1 cellular context compared by ENCODE assay signal in the genomic region with DNA sequence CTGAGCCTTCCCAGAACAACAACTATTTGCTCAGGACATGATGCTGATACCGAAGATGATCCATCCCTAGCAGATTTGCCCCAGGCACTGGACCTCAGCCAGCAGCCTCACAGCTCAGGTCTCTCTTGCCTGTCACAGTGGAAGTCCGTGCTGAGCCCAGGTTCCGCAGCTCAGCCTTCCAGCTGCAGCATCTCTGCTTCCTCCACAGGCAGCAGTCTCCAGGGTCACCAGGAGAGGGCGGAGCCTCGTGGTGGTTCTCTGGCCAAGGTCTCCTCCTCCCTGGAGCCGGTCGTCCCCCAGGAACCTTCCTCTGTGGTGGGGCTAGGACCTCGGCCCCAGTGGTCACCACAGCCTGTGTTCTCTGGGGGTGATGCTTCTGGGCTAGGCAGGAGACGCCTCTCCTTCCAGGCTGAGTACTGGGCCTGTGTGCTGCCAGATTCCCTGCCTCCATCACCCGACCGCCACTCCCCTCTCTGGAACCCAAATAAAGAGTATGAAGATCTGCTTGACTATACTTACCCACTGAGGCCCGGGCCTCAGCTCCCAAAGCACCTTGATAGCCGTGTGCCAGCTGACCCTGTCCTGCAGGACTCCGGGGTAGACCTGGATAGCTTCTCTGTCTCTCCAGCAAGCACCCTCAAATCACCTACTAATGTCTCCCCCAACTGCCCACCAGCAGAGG.
TF ChIP-seq lines count a peak whose summit lies in the region.

No MANE protein-coding gene starts in this region.

TF ChIP-seq in GM23338, 12 proteins besides CTCF, POLR2A, EP300 and RAD21 (continued from another document):
- TF ChIP-seq, protein P1, sequence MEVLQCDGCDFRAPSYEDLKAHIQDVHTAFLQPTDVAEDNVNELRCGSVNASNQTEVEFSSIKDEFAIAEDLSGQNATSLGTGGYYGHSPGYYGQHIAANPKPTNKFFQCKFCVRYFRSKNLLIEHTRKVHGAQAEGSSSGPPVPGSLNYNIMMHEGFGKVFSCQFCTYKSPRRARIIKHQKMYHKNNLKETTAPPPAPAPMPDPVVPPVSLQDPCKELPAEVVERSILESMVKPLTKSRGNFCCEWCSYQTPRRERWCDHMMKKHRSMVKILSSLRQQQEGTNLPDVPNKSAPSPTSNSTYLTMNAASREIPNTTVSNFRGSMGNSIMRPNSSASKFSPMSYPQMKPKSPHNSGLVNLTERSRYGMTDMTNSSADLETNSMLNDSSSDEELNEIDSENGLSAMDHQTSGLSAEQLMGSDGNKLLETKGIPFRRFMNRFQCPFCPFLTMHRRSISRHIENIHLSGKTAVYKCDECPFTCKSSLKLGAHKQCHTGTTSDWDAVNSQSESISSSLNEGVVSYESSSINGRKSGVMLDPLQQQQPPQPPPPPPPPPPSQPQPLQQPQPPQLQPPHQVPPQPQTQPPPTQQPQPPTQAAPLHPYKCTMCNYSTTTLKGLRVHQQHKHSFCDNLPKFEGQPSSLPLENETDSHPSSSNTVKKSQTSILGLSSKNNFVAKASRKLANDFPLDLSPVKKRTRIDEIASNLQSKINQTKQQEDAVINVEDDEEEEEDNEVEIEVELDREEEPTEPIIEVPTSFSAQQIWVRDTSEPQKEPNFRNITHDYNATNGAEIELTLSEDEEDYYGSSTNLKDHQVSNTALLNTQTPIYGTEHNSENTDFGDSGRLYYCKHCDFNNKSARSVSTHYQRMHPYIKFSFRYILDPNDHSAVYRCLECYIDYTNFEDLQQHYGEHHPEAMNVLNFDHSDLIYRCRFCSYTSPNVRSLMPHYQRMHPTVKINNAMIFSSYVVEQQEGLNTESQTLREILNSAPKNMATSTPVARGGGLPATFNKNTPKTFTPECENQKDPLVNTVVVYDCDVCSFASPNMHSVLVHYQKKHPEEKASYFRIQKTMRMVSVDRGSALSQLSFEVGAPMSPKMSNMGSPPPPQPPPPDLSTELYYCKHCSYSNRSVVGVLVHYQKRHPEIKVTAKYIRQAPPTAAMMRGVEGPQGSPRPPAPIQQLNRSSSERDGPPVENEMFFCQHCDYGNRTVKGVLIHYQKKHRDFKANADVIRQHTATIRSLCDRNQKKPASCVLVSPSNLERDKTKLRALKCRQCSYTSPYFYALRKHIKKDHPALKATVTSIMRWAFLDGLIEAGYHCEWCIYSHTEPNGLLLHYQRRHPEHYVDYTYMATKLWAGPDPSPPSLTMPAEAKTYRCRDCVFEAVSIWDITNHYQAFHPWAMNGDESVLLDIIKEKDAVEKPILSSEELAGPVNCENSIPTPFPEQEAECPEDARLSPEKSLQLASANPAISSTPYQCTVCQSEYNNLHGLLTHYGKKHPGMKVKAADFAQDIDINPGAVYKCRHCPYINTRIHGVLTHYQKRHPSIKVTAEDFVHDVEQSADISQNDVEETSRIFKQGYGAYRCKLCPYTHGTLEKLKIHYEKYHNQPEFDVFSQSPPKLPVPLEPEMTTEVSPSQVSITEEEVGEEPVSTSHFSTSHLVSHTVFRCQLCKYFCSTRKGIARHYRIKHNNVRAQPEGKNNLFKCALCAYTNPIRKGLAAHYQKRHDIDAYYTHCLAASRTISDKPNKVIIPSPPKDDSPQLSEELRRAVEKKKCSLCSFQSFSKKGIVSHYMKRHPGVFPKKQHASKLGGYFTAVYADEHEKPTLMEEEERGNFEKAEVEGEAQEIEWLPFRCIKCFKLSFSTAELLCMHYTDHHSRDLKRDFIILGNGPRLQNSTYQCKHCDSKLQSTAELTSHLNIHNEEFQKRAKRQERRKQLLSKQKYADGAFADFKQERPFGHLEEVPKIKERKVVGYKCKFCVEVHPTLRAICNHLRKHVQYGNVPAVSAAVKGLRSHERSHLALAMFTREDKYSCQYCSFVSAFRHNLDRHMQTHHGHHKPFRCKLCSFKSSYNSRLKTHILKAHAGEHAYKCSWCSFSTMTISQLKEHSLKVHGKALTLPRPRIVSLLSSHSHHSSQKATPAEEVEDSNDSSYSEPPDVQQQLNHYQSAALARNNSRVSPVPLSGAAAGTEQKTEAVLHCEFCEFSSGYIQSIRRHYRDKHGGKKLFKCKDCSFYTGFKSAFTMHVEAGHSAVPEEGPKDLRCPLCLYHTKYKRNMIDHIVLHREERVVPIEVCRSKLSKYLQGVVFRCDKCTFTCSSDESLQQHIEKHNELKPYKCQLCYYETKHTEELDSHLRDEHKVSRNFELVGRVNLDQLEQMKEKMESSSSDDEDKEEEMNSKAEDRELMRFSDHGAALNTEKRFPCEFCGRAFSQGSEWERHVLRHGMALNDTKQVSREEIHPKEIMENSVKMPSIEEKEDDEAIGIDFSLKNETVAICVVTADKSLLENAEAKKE (CRISPR knock-in tag; IDR thresholded peaks at IDR 0.05): no peak
- TF ChIP-seq EZH2 (IDR thresholded peaks at IDR 0.05; ENCODE audit: low read depth, unreplicated experiment) (no peak), ZNF114 (CRISPR knock-in tag; IDR thresholded peaks at IDR 0.05) (no peak)
- TF ChIP-seq, protein P2, sequence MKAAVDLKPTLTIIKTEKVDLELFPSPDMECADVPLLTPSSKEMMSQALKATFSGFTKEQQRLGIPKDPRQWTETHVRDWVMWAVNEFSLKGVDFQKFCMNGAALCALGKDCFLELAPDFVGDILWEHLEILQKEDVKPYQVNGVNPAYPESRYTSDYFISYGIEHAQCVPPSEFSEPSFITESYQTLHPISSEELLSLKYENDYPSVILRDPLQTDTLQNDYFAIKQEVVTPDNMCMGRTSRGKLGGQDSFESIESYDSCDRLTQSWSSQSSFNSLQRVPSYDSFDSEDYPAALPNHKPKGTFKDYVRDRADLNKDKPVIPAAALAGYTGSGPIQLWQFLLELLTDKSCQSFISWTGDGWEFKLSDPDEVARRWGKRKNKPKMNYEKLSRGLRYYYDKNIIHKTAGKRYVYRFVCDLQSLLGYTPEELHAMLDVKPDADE (IDR thresholded peaks at IDR 0.05): no peak
